In the genomic region with DNA sequence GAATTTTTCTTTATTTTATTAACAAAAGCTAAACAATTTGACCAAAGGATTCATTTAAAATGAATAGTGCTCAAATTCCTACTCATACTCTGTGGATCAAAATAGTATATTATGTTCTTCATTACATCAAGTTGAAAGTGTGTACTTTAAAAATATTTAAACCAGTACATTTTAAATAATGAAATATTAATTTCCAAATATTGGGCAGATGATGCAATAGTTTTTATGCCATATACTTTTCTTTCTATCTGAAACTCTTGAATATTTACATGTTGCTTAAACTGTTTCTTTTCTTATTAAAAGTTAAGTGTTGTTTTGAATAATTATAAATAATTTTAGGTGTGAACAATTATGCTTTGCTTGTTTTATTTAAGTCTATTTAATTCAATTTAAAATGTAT, we compare ENCODE assay signal across 21 cellular contexts.
A peak's percentile ranks its signal among the peaks of the same experiment; 100 is the strongest.
DNase-seq lines count a peak whose midpoint lies in the region; ATAC-seq, FAIRE-seq and TF ChIP-seq lines count a peak whose summit lies in the region.
"Had no signal": no experiment of that assay in that cellular context is flagged by ENCODE, and none has a peak within 500 bp of the region (broad histone marks: within the 10 kb centered on the region; RNA-seq: fewer than 3 reads in every experiment).

No MANE protein-coding gene starts in this region.

- no peak overlapping the region for H2BK20ac ChIP-seq in H1 (ENCODE audit: low read length)

- H2BK15ac ChIP-seq in H1 (ENCODE audit: low read length) = no peak overlapping the region

- FAIRE-seq in RCC 7860 (lab: Jason Lieb, UNC) = peak; percentile 59
- no peak for FAIRE-seq in H1 (lab: Jason Lieb, UNC)
- no peak for FAIRE-seq in keratinocyte (lab: Jason Lieb, UNC)
- FAIRE-seq: A549, GM12878, HTR-8/SVneo had no signal

- H3K27me3 ChIP-seq in H1 (replicated peaks in 1 of 4; ENCODE audit: control insufficient read depth in 3 of 4, extremely low read depth in 1 of 4, insufficient read depth in 3 of 4, low read length in 3 of 4) = no peaks in the 10 kb centered on the region
- H3K27me3 ChIP-seq in keratinocyte (ENCODE audit: control insufficient read depth, extremely low read depth, insufficient read depth, low read length) = no peaks in the 10 kb centered on the region
- no peaks in the 10 kb centered on the region for H3K27me3 ChIP-seq in SJCRH30

- H3K9me1 ChIP-seq in keratinocyte (ENCODE audit: control insufficient read depth, extremely low read depth, insufficient read depth, low read length) = no peaks in the 10 kb centered on the region

- no peak overlapping the region for H3K23ac ChIP-seq in H1 (ENCODE audit: insufficient read length)

- H3K4me1 ChIP-seq in H1 (replicated peaks in 1 of 4; ENCODE audit: control insufficient read depth in 3 of 4, insufficient read depth in 4 of 4, low read length in 3 of 4) (no peaks in the 10 kb centered on the region), keratinocyte (ENCODE audit: control insufficient read depth, extremely low read depth, insufficient read depth, low read length) (peaks cover 29% of the 10 kb centered on the region), SJCRH30 (no peaks in the 10 kb centered on the region)
- H3K4me1 ChIP-seq: A549 had no signal

- no peak overlapping the region for H4K91ac ChIP-seq in H1 (replicated peaks; ENCODE audit: insufficient read length, low read length)

- TF ChIP-seq CTCF in H1 (IDR thresholded peaks at IDR 0.05; ENCODE audit: control extremely low read depth in 1 of 3, insufficient read depth in 1 of 3, low read depth in 1 of 3, low read length in 3 of 3) (no peak), keratinocyte (optimal IDR thresholded peaks at IDR 0.05 in 1 of 3, IDR thresholded peaks at IDR 0.05 in 1 of 3, conservative IDR thresholded peaks at IDR 0.05 in 1 of 3; ENCODE audit: extremely low read depth in 1 of 3, insufficient read depth in 2 of 3, low read length in 3 of 3) (no peak)

- H3K27ac ChIP-seq in H1 (ENCODE audit: low read depth, low read length) (no peak overlapping the region), keratinocyte (ENCODE audit: control insufficient read depth, insufficient read depth, low read length) (peak overlapping the region; percentile 42), SJCRH30 (no peak overlapping the region), substantia nigra (ENCODE audit: low read depth, low read length, poor library complexity, severe bottlenecking) (no peak overlapping the region)
- H3K27ac ChIP-seq: A549, C4-2B, GM23248 had no signal

- dilution Hi-C loops in keratinocyte (cut with MboI; ENCODE audit: extremely low pct_ligation_motif_present, low sequenced_read_pairs) = no loop called here

- no peak overlapping the region for H2BK5ac ChIP-seq in H1 (ENCODE audit: low read depth, low read length)

- H3K36me3 ChIP-seq in H1 (ENCODE audit: control insufficient read depth in 2 of 4, insufficient read depth in 4 of 4, low read length in 3 of 4) (no peaks in the 10 kb centered on the region), keratinocyte (ENCODE audit: control insufficient read depth in 2 of 2, extremely low read depth in 1 of 2, insufficient read depth in 2 of 2, low read length in 2 of 2) (no peaks in the 10 kb centered on the region), SJCRH30 (no peaks in the 10 kb centered on the region)

- no peak overlapping the region for H3K4me2 ChIP-seq in H1 (ENCODE audit: insufficient read depth in 1 of 2, low read depth in 2 of 2, low read length in 2 of 2)
- no peak overlapping the region for H3K4me2 ChIP-seq in keratinocyte (ENCODE audit: control insufficient read depth, extremely low read depth, insufficient read depth, low read depth, low read length)
- H3K4me2 ChIP-seq: A549 had no signal

- H4K8ac ChIP-seq in H1 (ENCODE audit: extremely low read depth, insufficient read depth, low read length) = no peak overlapping the region

- DNase-seq in RCC 7860 (ENCODE audit: low spot score) (no peak), H1 (ENCODE audit: low read depth in 1 of 2, low spot score in 2 of 2) (no peak), keratinocyte (ENCODE audit: low read depth, low spot score) (no peak), SJCRH30 (no peak), substantia nigra (lab: John Stamatoyannopoulos, UW) (no peak)
- DNase-seq in stimulated activated CD4-positive, alpha-beta T cell treated with anti-CD3 and anti-CD28 coated beads, Interleukin-4, amount 100 ng/mL, for 1 hour = no peak
- DNase-seq: AML-193; CD4-positive, alpha-beta T cell; DMS153; DMS79; GF-D8; GM23248; H7; HFFc6; KG1 had no signal

- H3K56ac ChIP-seq in H1 (replicated peaks; ENCODE audit: insufficient read length, low read depth, low read length) = no peak overlapping the region

- no peak overlapping the region for H4K5ac ChIP-seq in H1 (ENCODE audit: insufficient read length, low read depth, low read length)

- H3K79me2 ChIP-seq in H1 (ENCODE audit: control insufficient read depth in 1 of 2, insufficient read depth in 2 of 2, low read length in 2 of 2) = no peaks in the 10 kb centered on the region
- no peaks in the 10 kb centered on the region for H3K79me2 ChIP-seq in keratinocyte (ENCODE audit: control insufficient read depth, insufficient read depth, low read length)

- H2AFZ ChIP-seq in H1 (ENCODE audit: low read length) (no peak overlapping the region), keratinocyte (ENCODE audit: control insufficient read depth, low read length) (no peak overlapping the region)
- H2AFZ ChIP-seq: GM23248 had no signal

- no peak overlapping the region for H3K18ac ChIP-seq in H1 (ENCODE audit: extremely low read depth, low read length)

- TF ChIP-seq RAD21 in H1 (IDR thresholded peaks at IDR 0.05 in 1 of 2, conservative IDR thresholded peaks at IDR 0.05 in 1 of 2; ENCODE audit: low read depth in 2 of 2, low read length in 2 of 2) = no peak

- no peak overlapping the region for H2BK12ac ChIP-seq in H1 (ENCODE audit: low read depth, low read length)

- H3K79me1 ChIP-seq in H1 (ENCODE audit: low read depth, low read length) = no peaks in the 10 kb centered on the region

- no peak overlapping the region for H3K4me3 ChIP-seq in H1 (ENCODE audit: extremely low read depth in 1 of 4, insufficient read depth in 2 of 4, low read depth in 3 of 4, low read length in 4 of 4)
- no peak overlapping the region for H3K4me3 ChIP-seq in keratinocyte (ENCODE audit: control insufficient read depth in 2 of 3, extremely low read depth in 1 of 3, insufficient read depth in 2 of 3, low read depth in 1 of 3, low read length in 3 of 3)
- H3K4me3 ChIP-seq in SJCRH30 = no peak overlapping the region
- H3K4me3 ChIP-seq: A549, GM12878, GM23248 had no signal

- no peak overlapping the region for H3K14ac ChIP-seq in H1 (ENCODE audit: insufficient read length)

- no peak for TF ChIP-seq POLR2A in H1 (IDR thresholded peaks at IDR 0.05; ENCODE audit: control extremely low read depth in 1 of 2, low read depth in 2 of 2, low read length in 2 of 2)

- no peaks in the 10 kb centered on the region for H3K23me2 ChIP-seq in H1 (ENCODE audit: low read depth, low read length)

- TF ChIP-seq EP300 in H1 (IDR thresholded peaks at IDR 0.05; ENCODE audit: borderline replicate concordance in 1 of 2, low read depth in 2 of 2, low read length in 2 of 2) = no peak

- ATAC-seq in HG02759 (IDR thresholded peaks at IDR 0.05; ENCODE audit: unreplicated experiment) = no peak
- ATAC-seq: A549, GM12878, HCT116 had no signal

- H2BK120ac ChIP-seq in H1 (replicated peaks; ENCODE audit: low read depth, low read length) = no peak overlapping the region

- H4K20me1 ChIP-seq in H1 (replicated peaks in 1 of 2; ENCODE audit: control insufficient read depth in 1 of 2, insufficient read depth in 2 of 2, low read length in 2 of 2) = no peaks in the 10 kb centered on the region
- no peaks in the 10 kb centered on the region for H4K20me1 ChIP-seq in keratinocyte (ENCODE audit: control insufficient read depth, extremely low read depth, insufficient read depth, low read length)

- no peak overlapping the region for H2AK5ac ChIP-seq in H1 (ENCODE audit: low read depth, low read length)

- H3K9me3 ChIP-seq in H1 (ENCODE audit: insufficient read depth in 2 of 2, low read depth in 1 of 2, low read length in 1 of 2) = no peaks in the 10 kb centered on the region
- H3K9me3 ChIP-seq in keratinocyte (ENCODE audit: control insufficient read depth, low read depth, low read length) = no peaks in the 10 kb centered on the region
- H3K9me3 ChIP-seq in SJCRH30 (replicated peaks) = no peaks in the 10 kb centered on the region
- H3K9me3 ChIP-seq: A549 had no signal

- H3K9ac ChIP-seq in H1 (replicated peaks in 1 of 4; ENCODE audit: extremely low read depth in 1 of 4, low read depth in 3 of 4, low read length in 3 of 4) (no peak overlapping the region), keratinocyte (ENCODE audit: control insufficient read depth, extremely low read depth, insufficient read depth, low read length) (no peak overlapping the region)
- H3K9ac ChIP-seq: GM23248 had no signal

- CTCF ChIA-PET in H1 (lab: Charles Lee; ENCODE audit: partially characterized antibody) = no interaction called here

- H3K4ac ChIP-seq in H1 (replicated peaks; ENCODE audit: insufficient read length, low read depth, low read length) = no peak overlapping the region

- POLR2A ChIA-PET in H1 (lab: Charles Lee; ENCODE audit: partially characterized antibody) = no interaction called here

TF ChIP-seq in H1, 55 proteins besides CTCF, POLR2A, EP300 and RAD21:
- TF ChIP-seq CEBPB (IDR thresholded peaks at IDR 0.05; ENCODE audit: low read depth, low read length) = peak; percentile 24; the same call in 1 of the 2 replicates
- TF ChIP-seq TAF7 (optimal IDR thresholded peaks at IDR 0.05; ENCODE audit: borderline replicate concordance, low read depth, low read length) = no peak
